ENCODE assay signal across 10 cellular contexts in the genomic region with DNA sequence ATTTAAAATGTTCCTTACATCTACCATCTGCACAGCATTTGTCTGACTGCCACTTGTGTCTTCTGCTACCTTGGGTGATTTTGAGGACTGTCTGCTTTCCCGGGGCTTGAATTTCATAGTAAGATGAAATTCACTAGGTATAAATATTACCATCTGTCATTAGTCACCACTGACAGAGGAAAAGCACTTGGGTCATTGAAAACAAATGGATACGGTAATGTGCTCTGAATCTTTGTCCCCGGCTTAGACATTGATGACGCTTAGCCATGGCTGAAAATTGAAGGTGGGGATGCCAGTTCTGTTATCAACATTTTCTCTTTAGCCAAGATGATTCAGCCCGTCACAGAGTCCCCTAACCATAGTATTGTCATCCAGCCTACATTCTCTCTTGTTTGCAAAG.
"Had no signal": no experiment of that assay in that cellular context is flagged by ENCODE, and none has a peak within 500 bp of the region (broad histone marks: within the 10 kb centered on the region; RNA-seq: fewer than 3 reads in every experiment).

No MANE protein-coding gene starts in this region.

- H3K36me3 ChIP-seq: brain microvascular endothelial cell, gastrocnemius medialis, stomach, thyroid gland, vagina had no signal

- H3K9me3 ChIP-seq: esophagus squamous epithelium, gastrocnemius medialis, stomach, thyroid gland, vagina had no signal

- ATAC-seq: gastrocnemius medialis had no signal

- H3K27me3 ChIP-seq: brain microvascular endothelial cell, esophagus squamous epithelium, gastrocnemius medialis, stomach, thyroid gland, vagina had no signal

- DNase-seq: activated CD4-positive, alpha-beta T cell treated with anti-CD3 and anti-CD28 coated beads, Interleukin-2, amount 50 U/mL, for 1 hour; activated effector memory CD4-positive, alpha-beta T cell treated with Interleukin-2 at 50 U/mL for 16 hours; activated T-cell treated with anti-CD3 and anti-CD28 coated beads, Interleukin-2, amount 50 U/mL, for 1 hour; brain microvascular endothelial cell; esophagus squamous epithelium; gastrocnemius medialis; stimulated activated CD4-positive, alpha-beta T cell treated with anti-CD3 and anti-CD28 coated beads, Interleukin-4, amount 100 ng/mL, for 24 hours; stomach; thyroid gland had no signal

- H3K27ac ChIP-seq: brain microvascular endothelial cell, esophagus squamous epithelium, gastrocnemius medialis, stomach, thyroid gland, vagina had no signal

- H3K4me3 ChIP-seq: esophagus squamous epithelium, gastrocnemius medialis, stomach, thyroid gland, vagina had no signal
